ENCODE assay signal across 8 cellular contexts in the genomic region with DNA sequence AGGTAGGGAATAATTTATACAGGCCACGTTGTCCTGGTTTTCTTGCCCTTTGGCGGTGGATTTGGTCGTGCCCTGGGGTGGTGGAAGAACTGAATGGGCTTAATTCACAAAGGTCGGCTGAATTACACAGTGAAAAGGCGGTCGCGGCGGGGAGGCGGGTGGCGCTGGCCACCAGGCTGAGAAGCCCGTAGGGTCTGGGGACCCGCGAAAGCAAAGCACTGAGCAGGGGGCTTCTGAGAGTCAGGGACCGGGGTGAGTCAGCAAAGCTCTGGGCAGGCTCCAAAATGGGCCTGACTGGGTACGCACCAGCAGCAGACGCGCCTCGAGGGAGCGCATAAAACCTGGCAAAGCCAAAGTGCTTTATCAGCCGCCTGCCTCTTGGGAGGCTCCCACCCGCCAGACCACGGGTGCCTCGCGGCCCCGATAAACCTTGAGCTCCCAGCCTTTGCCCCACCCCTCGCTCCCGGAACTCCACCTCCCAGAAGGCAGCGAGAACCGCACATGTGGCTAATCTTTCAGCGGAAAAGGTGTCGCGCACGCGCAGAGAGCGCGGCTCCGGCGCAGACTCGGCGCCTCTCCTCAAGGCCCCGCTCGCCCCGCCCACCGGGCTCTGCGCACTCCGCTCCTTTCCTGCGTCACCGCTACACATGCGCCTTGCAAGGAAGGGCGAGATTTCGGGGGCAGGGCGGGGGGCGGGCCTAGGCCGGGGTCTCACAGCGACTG. TPM values are rescaled to one million over a fixed set of nuclear protein-coding genes. Genes with fewer than 3 reads are reported as not detected.
DNase-seq lines count a peak whose midpoint lies in the region; ATAC-seq and TF ChIP-seq lines count a peak whose summit lies in the region.

No MANE protein-coding gene starts in this region.

- no peaks in the 10 kb centered on the region for H3K9me3 Mint-ChIP-seq in activated naive CD8-positive, alpha-beta T cell treated with anti-CD3 and anti-CD28 coated beads for 36 hours
- peaks cover 9% of the 10 kb centered on the region for H3K9me3 Mint-ChIP-seq in glutamatergic neuron (ENCODE audit: unreplicated experiment)

- peaks cover 23% of the 10 kb centered on the region for H3K4me1 Mint-ChIP-seq in activated naive CD8-positive, alpha-beta T cell treated with anti-CD3 and anti-CD28 coated beads for 36 hours
- peaks cover 13% of the 10 kb centered on the region for H3K4me1 Mint-ChIP-seq in glutamatergic neuron (ENCODE audit: low read depth, unreplicated experiment)

- H3K9me3 ChIP-seq in osteoblast (ENCODE audit: low read depth, low read length) (no peaks in the 10 kb centered on the region), thoracic aorta (no peaks in the 10 kb centered on the region)

- peak; percentile 100 for DNase-seq in GM10248 (ENCODE audit: extremely low spot score)
- DNase-seq in NCI-H1092 treated with DMSO at 0.1 percent for 48 hours (lab: John Stamatoyannopoulos, UW): peak; percentile 99
- peak; percentile 100 for DNase-seq in activated naive CD8-positive, alpha-beta T cell treated with anti-CD3 and anti-CD28 coated beads for 36 hours
- DNase-seq in glutamatergic neuron: peak; percentile 100
- peak; percentile 99 for DNase-seq in osteoblast (ENCODE audit: insufficient read length, low spot score, missing footprints)
- peak; percentile 96 for DNase-seq in thoracic aorta (ENCODE audit: low spot score)

- peaks cover 71% of the 10 kb centered on the region for H3K79me2 ChIP-seq in osteoblast (ENCODE audit: insufficient read depth, low read length)

- H3K36me3 ChIP-seq in osteoblast (ENCODE audit: insufficient read depth, low read length): peaks cover 83% of the 10 kb centered on the region
- peaks cover 61% of the 10 kb centered on the region for H3K36me3 ChIP-seq in thoracic aorta

- peak overlapping the region; percentile 93 for H3K27ac Mint-ChIP-seq in activated naive CD8-positive, alpha-beta T cell treated with anti-CD3 and anti-CD28 coated beads for 36 hours
- H3K27ac Mint-ChIP-seq in glutamatergic neuron (ENCODE audit: unreplicated experiment): peak overlapping the region; percentile 96

- H3K4me3 ChIP-seq in osteoblast (ENCODE audit: insufficient read depth, low read length): peak overlapping the region; percentile 87
- peak overlapping the region; percentile 87 for H3K4me3 ChIP-seq in thoracic aorta

- peak overlapping the region; percentile 48 for H2AFZ ChIP-seq in osteoblast (ENCODE audit: low read length)

- CTCF ChIA-PET in GM10248 (lab: Yijun Ruan, JAX): interaction anchor here (1.0 to 1.9 kb wide), 4 partner anchors 8 to 290 kb away, joined by 4 to 13 read pairs (median 5); no protein-coding TSS in a partner anchor

- no peaks in the 10 kb centered on the region for H3K27me3 ChIP-seq in osteoblast (ENCODE audit: insufficient read depth, low read length)
- no peaks in the 10 kb centered on the region for H3K27me3 ChIP-seq in thoracic aorta (replicated peaks; ENCODE audit: insufficient read depth)

- peak overlapping the region; percentile 81 for H3K4me2 ChIP-seq in osteoblast (ENCODE audit: insufficient read depth, low read length)

- peaks cover 20% of the 10 kb centered on the region for H3K4me1 ChIP-seq in osteoblast (ENCODE audit: insufficient read depth, low read length)
- peaks cover 10 to 24% of the 10 kb centered on the region in 2 donors for H3K4me1 ChIP-seq in thoracic aorta (ENCODE audit: control insufficient read depth in 1 of 2, low read depth in 2 of 2)

- peaks cover 43% of the 10 kb centered on the region for H4K20me1 ChIP-seq in osteoblast (ENCODE audit: insufficient read depth, low read length)

- no peaks in the 10 kb centered on the region for H3K27me3 Mint-ChIP-seq in activated naive CD8-positive, alpha-beta T cell treated with anti-CD3 and anti-CD28 coated beads for 36 hours
- peaks cover 3% of the 10 kb centered on the region for H3K27me3 Mint-ChIP-seq in glutamatergic neuron (ENCODE audit: unreplicated experiment)

- H3K4me3 Mint-ChIP-seq in activated naive CD8-positive, alpha-beta T cell treated with anti-CD3 and anti-CD28 coated beads for 36 hours: peak overlapping the region; percentile 97
- H3K4me3 Mint-ChIP-seq in glutamatergic neuron (ENCODE audit: unreplicated experiment): peak overlapping the region; percentile 99

- H3K27ac ChIP-seq in osteoblast (ENCODE audit: low read depth, low read length) (peak overlapping the region; percentile 82), thoracic aorta (peak overlapping the region; percentile 71 to 82)

- TF ChIP-seq CTCF in GM10248 (IDR thresholded peaks at IDR 0.05; ENCODE audit: control extremely low read depth, extremely low read depth, low read depth, missing control alignments) (no peak), glutamatergic neuron (IDR thresholded peaks at IDR 0.05; ENCODE audit: partially characterized antibody, unreplicated experiment) (no peak), osteoblast (IDR thresholded peaks at IDR 0.05; ENCODE audit: extremely low read depth, low read depth, low read length) (no peak), thoracic aorta (IDR thresholded peaks at IDR 0.05) (no peak)

- POLR2A ChIA-PET in GM10248 (lab: Yijun Ruan, JAX): interaction anchor here (0.9 to 1.0 kb wide), 3 partner anchors 9 to 13 kb away, joined by 3 to 7 read pairs (median 3); a partner anchor contains a TSS

- peak; percentile 91 for ATAC-seq in HG02623 (IDR thresholded peaks at IDR 0.05; ENCODE audit: unreplicated experiment)
- ATAC-seq in SK-N-SH treated with all-trans-retinoic acid at 6 μM for 48 hours: peak; percentile 94
- peak; percentile 94 for ATAC-seq in thoracic aorta (ENCODE audit: insufficient number of reproducible peaks, low FRiP score, low read depth)

- peaks cover 31% of the 10 kb centered on the region for H3K36me3 Mint-ChIP-seq in activated naive CD8-positive, alpha-beta T cell treated with anti-CD3 and anti-CD28 coated beads for 36 hours
- peaks cover 4% of the 10 kb centered on the region for H3K36me3 Mint-ChIP-seq in glutamatergic neuron (ENCODE audit: unreplicated experiment)

TF ChIP-seq in SK-N-SH treated with all-trans-retinoic acid at 6 μM for 48 hours, 23 proteins besides CTCF, POLR2A, EP300 and RAD21 (continues in another document):
- TF ChIP-seq ZNF8 (CRISPR knock-in tag; IDR thresholded peaks at IDR 0.05) (0 out of 2 replicates have a peak, but pooled peaks have one; percentile 11), GLIS3 (CRISPR knock-in tag; IDR thresholded peaks at IDR 0.05) (peak; percentile 87)
- TF ChIP-seq, protein P1, sequence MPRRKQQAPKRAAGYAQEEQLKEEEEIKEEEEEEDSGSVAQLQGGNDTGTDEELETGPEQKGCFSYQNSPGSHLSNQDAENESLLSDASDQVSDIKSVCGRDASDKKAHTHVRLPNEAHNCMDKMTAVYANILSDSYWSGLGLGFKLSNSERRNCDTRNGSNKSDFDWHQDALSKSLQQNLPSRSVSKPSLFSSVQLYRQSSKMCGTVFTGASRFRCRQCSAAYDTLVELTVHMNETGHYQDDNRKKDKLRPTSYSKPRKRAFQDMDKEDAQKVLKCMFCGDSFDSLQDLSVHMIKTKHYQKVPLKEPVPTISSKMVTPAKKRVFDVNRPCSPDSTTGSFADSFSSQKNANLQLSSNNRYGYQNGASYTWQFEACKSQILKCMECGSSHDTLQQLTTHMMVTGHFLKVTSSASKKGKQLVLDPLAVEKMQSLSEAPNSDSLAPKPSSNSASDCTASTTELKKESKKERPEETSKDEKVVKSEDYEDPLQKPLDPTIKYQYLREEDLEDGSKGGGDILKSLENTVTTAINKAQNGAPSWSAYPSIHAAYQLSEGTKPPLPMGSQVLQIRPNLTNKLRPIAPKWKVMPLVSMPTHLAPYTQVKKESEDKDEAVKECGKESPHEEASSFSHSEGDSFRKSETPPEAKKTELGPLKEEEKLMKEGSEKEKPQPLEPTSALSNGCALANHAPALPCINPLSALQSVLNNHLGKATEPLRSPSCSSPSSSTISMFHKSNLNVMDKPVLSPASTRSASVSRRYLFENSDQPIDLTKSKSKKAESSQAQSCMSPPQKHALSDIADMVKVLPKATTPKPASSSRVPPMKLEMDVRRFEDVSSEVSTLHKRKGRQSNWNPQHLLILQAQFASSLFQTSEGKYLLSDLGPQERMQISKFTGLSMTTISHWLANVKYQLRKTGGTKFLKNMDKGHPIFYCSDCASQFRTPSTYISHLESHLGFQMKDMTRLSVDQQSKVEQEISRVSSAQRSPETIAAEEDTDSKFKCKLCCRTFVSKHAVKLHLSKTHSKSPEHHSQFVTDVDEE (CRISPR knock-in tag; IDR thresholded peaks at IDR 0.05): peak; percentile 52; the same call in 1 of the 2 replicates
- TF ChIP-seq, protein P2, sequence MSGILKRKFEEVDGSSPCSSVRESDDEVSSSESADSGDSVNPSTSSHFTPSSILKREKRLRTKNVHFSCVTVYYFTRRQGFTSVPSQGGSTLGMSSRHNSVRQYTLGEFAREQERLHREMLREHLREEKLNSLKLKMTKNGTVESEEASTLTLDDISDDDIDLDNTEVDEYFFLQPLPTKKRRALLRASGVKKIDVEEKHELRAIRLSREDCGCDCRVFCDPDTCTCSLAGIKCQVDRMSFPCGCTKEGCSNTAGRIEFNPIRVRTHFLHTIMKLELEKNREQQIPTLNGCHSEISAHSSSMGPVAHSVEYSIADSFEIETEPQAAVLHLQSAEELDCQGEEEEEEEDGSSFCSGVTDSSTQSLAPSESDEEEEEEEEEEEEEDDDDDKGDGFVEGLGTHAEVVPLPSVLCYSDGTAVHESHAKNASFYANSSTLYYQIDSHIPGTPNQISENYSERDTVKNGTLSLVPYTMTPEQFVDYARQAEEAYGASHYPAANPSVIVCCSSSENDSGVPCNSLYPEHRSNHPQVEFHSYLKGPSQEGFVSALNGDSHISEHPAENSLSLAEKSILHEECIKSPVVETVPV (CRISPR knock-in tag; IDR thresholded peaks at IDR 0.05): no peak

RNA-seq across cellular contexts. Expression of a gene that starts 0.4 kb away (rescaled TPM):
- 10 to 100 TPM; 57.2 to 58.7 TPM for total RNA-seq in activated naive CD8-positive, alpha-beta T cell treated with anti-CD3 and anti-CD28 coated beads for 36 hours
- total RNA-seq in glutamatergic neuron (ENCODE audit: unreplicated experiment) (87.9 TPM), osteoblast (44.8 and 46.7 TPM in 2 replicates), thoracic aorta (10 to 100 TPM; 50.2 to 62.1 TPM)

RNA-seq across cellular contexts. Expression of a gene that starts 11.0 kb away (rescaled TPM):
- 100 to 1,000 TPM; 209 to 219 TPM for total RNA-seq in activated naive CD8-positive, alpha-beta T cell treated with anti-CD3 and anti-CD28 coated beads for 36 hours
- 315 TPM for total RNA-seq in glutamatergic neuron (ENCODE audit: unreplicated experiment)
- 375 and 427 TPM in 2 replicates for total RNA-seq in osteoblast
- total RNA-seq in thoracic aorta: 100 to 1,000 TPM; 194 to 203 TPM

RNA-seq across cellular contexts. Expression of a gene that starts 30.4 kb away (rescaled TPM):
- 10 to 100 TPM; 22.9 to 25.2 TPM for total RNA-seq in activated naive CD8-positive, alpha-beta T cell treated with anti-CD3 and anti-CD28 coated beads for 36 hours
- 213 TPM for total RNA-seq in glutamatergic neuron (ENCODE audit: unreplicated experiment)
- total RNA-seq in osteoblast: 51.6 and 60.4 TPM in 2 replicates
- total RNA-seq in thoracic aorta: 100 to 1,000 TPM in 1 of 2 donors, 10 to 100 TPM in 1; 50.5 to 102 TPM

RNA-seq across cellular contexts. Expression of a gene that starts 43.8 kb away (rescaled TPM):
- total RNA-seq in activated naive CD8-positive, alpha-beta T cell treated with anti-CD3 and anti-CD28 coated beads for 36 hours: not detected
- total RNA-seq in glutamatergic neuron (ENCODE audit: unreplicated experiment) (56.5 TPM), osteoblast (not detected in 2 replicates), thoracic aorta (not detected)

RNA-seq across cellular contexts. Expression of a gene that starts 50.5 kb away (rescaled TPM):
- 10 to 100 TPM; 73.2 to 74.4 TPM for total RNA-seq in activated naive CD8-positive, alpha-beta T cell treated with anti-CD3 and anti-CD28 coated beads for 36 hours
- total RNA-seq in glutamatergic neuron (ENCODE audit: unreplicated experiment) (41.6 TPM), osteoblast (19.4 and 22.1 TPM in 2 replicates), thoracic aorta (10 to 100 TPM; 38.7 to 39.7 TPM)

Comparison
In these comparisons a context has a peak if more than half of its experiments do, and no peak if none do; other contexts are left out.
1. Peak in every context shown above with its lines: DNase-seq, ATAC-seq, H3K4me3 ChIP-seq and H3K27ac ChIP-seq.